ENCODE assay signal across 8 cellular contexts in genomic region chr17:1643999-1644492, GRCh38. TPM values are rescaled to one million over a fixed set of nuclear protein-coding genes. Genes with fewer than 3 reads are reported as not detected.
DNase-seq lines count a peak whose midpoint lies in the region; ATAC-seq, FAIRE-seq and TF ChIP-seq lines count a peak whose summit lies in the region.

No MANE protein-coding gene starts in this region.

- peak overlapping the region; percentile 87 for H3K27ac Mint-ChIP-seq in activated CD4-positive, alpha-beta T cell treated with anti-CD3 and anti-CD28 coated beads for 36 hours
- peak overlapping the region; percentile 92 for H3K27ac Mint-ChIP-seq in activated naive CD8-positive, alpha-beta T cell treated with anti-CD3 and anti-CD28 coated beads, Interleukin-2, amount 50 U/mL, for 24 hours

- H3K4me1 ChIP-seq in HepG2 (ENCODE audit: insufficient read depth, low read length) (peaks cover 70% of the 10 kb centered on the region), thymus (ENCODE audit: control insufficient read depth, insufficient read depth, low read length) (peaks cover 5% of the 10 kb centered on the region)

- in situ Hi-C loops in HepG2 (cut with HindIII; ENCODE audit: extremely low pct_ligation_motif_present, low pct_unique_long_range_greater_than_20kb): no loop called here

- TF ChIP-seq EP300 in HepG2 (IDR thresholded peaks at IDR 0.05; ENCODE audit: low read depth in 2 of 2, low read length in 2 of 2): no peak
- TF ChIP-seq EP300 in HepG2 (CRISPR knock-in tag; IDR thresholded peaks at IDR 0.05; ENCODE audit: borderline replicate concordance): no peak

- no peaks in the 10 kb centered on the region for H3K27me3 Mint-ChIP-seq in activated CD4-positive, alpha-beta T cell treated with anti-CD3 and anti-CD28 coated beads for 36 hours
- H3K27me3 Mint-ChIP-seq in activated naive CD8-positive, alpha-beta T cell treated with anti-CD3 and anti-CD28 coated beads, Interleukin-2, amount 50 U/mL, for 24 hours: no peaks in the 10 kb centered on the region

- peak overlapping the region; percentile 43 for H3K9ac ChIP-seq in HepG2 (ENCODE audit: insufficient read depth, low read depth, low read length)

- 73% methylated on average over 6 of the region's 13 CpGs for WGBS in HepG2 (ENCODE audit: low lambda C conversion rate)
- 29% methylated on average over 13 of the region's 13 CpGs for WGBS in thymus

- no peak overlapping the region for H2AFZ ChIP-seq in HepG2 (ENCODE audit: low read length)

- TF ChIP-seq CTCF in HepG2 (CRISPR knock-in tag; IDR thresholded peaks at IDR 0.05) (no peak), WERI-Rb-1 (IDR thresholded peaks at IDR 0.05; ENCODE audit: low read depth, low read length) (no peak)

- POLR2A ChIA-PET in activated CD4-positive, alpha-beta T cell treated with anti-CD3 and anti-CD28 coated beads for 36 hours (lab: Charles Lee): no interaction called here
- POLR2A ChIA-PET in HepG2 (lab: Yijun Ruan, JAX): interaction anchor here (1.0 to 1.7 kb wide), 2 partner anchors 46 to 72 kb away, joined by 3 to 4 read pairs; no protein-coding TSS in a partner anchor

- H3K36me3 ChIP-seq in HepG2 (replicated peaks in 1 of 2; ENCODE audit: control insufficient read depth in 1 of 2, insufficient read depth in 2 of 2, low read length in 2 of 2) (no peaks in the 10 kb centered on the region), thymus (ENCODE audit: control insufficient read depth, insufficient read depth) (no peaks in the 10 kb centered on the region), WERI-Rb-1 (0 out of 2 replicates have a peak, but pooled peaks cover 2% of the 10 kb centered on the region)

- no peak for TF ChIP-seq POLR2A in HepG2 (IDR thresholded peaks at IDR 0.05; ENCODE audit: insufficient read depth in 1 of 2, low read depth in 2 of 2, low read length in 2 of 2)

- CTCF ChIA-PET in activated CD4-positive, alpha-beta T cell treated with anti-CD3 and anti-CD28 coated beads for 36 hours (lab: Charles Lee): interaction anchor here (0.8 to 1.1 kb wide), 2 partner anchors 25 to 363 kb away, joined by 3 to 4 read pairs; no protein-coding TSS in a partner anchor
- CTCF ChIA-PET in HepG2 (lab: Yijun Ruan, JAX; ENCODE audit: low intra/inter-chr PET ratio, low total read pairs): no interaction called here

- no peak for FAIRE-seq in HepG2 (lab: Jason Lieb, UNC)

- H3K9me3 Mint-ChIP-seq in activated CD4-positive, alpha-beta T cell treated with anti-CD3 and anti-CD28 coated beads for 36 hours (ENCODE audit: low read depth): no peaks in the 10 kb centered on the region
- H3K9me3 Mint-ChIP-seq in activated naive CD8-positive, alpha-beta T cell treated with anti-CD3 and anti-CD28 coated beads, Interleukin-2, amount 50 U/mL, for 24 hours: no peaks in the 10 kb centered on the region

- BruUV-seq in HepG2 (replicated peaks; lab: Mats Ljungman, UMichigan): no TSS peak

- no peak for ATAC-seq in activated CD4-positive, alpha-beta T cell treated with anti-CD3 and anti-CD28 coated beads for 36 hours
- no peak for ATAC-seq in activated naive CD8-positive, alpha-beta T cell treated with anti-CD3 and anti-CD28 coated beads, Interleukin-2, amount 50 U/mL, for 24 hours
- no peak for ATAC-seq in HepG2

- intact Hi-C loops in activated CD4-positive, alpha-beta T cell treated with anti-CD3 and anti-CD28 coated beads for 36 hours (cut with DNase I, micrococcal nuclease): loop anchor here in 1 of 2 experiments (1.0 kb wide), 3 partner anchors 16 to 188 kb away; partner anchors contain the start of genes CRK, PITPNA and SLC43A2
- intact Hi-C loops in HepG2 (cut with micrococcal nuclease; ENCODE audit: unreplicated experiment): no loop called here

- H3K27ac ChIP-seq in HepG2 (ENCODE audit: extremely low read length, insufficient read depth, low read length) (no peak overlapping the region), thymus (ENCODE audit: low read depth) (no peak overlapping the region), WERI-Rb-1 (no peak overlapping the region; the same call in 1 of the 2 replicates)

- no peaks in the 10 kb centered on the region for H3K79me2 ChIP-seq in HepG2 (ENCODE audit: insufficient read depth, low read length)

- H3K27me3 ChIP-seq in HepG2 (ENCODE audit: control insufficient read depth in 1 of 2, insufficient read depth in 2 of 2, low read length in 2 of 2) (peaks cover 1 to 23% of the 10 kb centered on the region in 2 experiments; a peak in 3 of 5 replicates), thymus (ENCODE audit: control insufficient read depth, insufficient read depth) (no peaks in the 10 kb centered on the region), WERI-Rb-1 (ENCODE audit: insufficient read depth, low read depth, severe bottlenecking) (no peaks in the 10 kb centered on the region)

- TF ChIP-seq RAD21 in HepG2 (CRISPR knock-in tag; IDR thresholded peaks at IDR 0.05): no peak

- peak overlapping the region; percentile 79 for H3K4me2 ChIP-seq in HepG2 (ENCODE audit: low read depth, low read length)

- H3K9me3 ChIP-seq in HepG2 (ENCODE audit: low read length): no peaks in the 10 kb centered on the region
- H3K9me3 ChIP-seq in thymus (ENCODE audit: control insufficient read depth): peaks cover 1% of the 10 kb centered on the region
- no peaks in the 10 kb centered on the region for H3K9me3 ChIP-seq in WERI-Rb-1 (ENCODE audit: severe bottlenecking)

- peaks cover 19% of the 10 kb centered on the region for H3K4me1 Mint-ChIP-seq in activated CD4-positive, alpha-beta T cell treated with anti-CD3 and anti-CD28 coated beads for 36 hours
- peaks cover 31% of the 10 kb centered on the region for H3K4me1 Mint-ChIP-seq in activated naive CD8-positive, alpha-beta T cell treated with anti-CD3 and anti-CD28 coated beads, Interleukin-2, amount 50 U/mL, for 24 hours

- peak overlapping the region; percentile 70 for H3K4me3 Mint-ChIP-seq in activated CD4-positive, alpha-beta T cell treated with anti-CD3 and anti-CD28 coated beads for 36 hours
- peak overlapping the region; percentile 84 for H3K4me3 Mint-ChIP-seq in activated naive CD8-positive, alpha-beta T cell treated with anti-CD3 and anti-CD28 coated beads, Interleukin-2, amount 50 U/mL, for 24 hours

- H3K36me3 Mint-ChIP-seq in activated CD4-positive, alpha-beta T cell treated with anti-CD3 and anti-CD28 coated beads for 36 hours (ENCODE audit: low read depth): no peaks in the 10 kb centered on the region
- H3K36me3 Mint-ChIP-seq in activated naive CD8-positive, alpha-beta T cell treated with anti-CD3 and anti-CD28 coated beads, Interleukin-2, amount 50 U/mL, for 24 hours (ENCODE audit: low read depth): no peaks in the 10 kb centered on the region

- peak overlapping the region; percentile 50 to 76 (median 51); a peak in 5 of 6 replicates for H3K4me3 ChIP-seq in HepG2 (replicated peaks in 1 of 3; ENCODE audit: insufficient read depth in 1 of 3, low read depth in 2 of 3, low read length in 3 of 3)
- H3K4me3 ChIP-seq in thymus (ENCODE audit: low read length): peak overlapping the region; percentile 46
- H3K4me3 ChIP-seq in WERI-Rb-1 (ENCODE audit: low read depth, low read length): no peak overlapping the region

- no peak for DNase-seq in activated CD4-positive, alpha-beta T cell treated with anti-CD3 and anti-CD28 coated beads for 36 hours
- DNase-seq in activated CD4-positive, alpha-beta T cell treated with anti-CD3 and anti-CD28 coated beads, Interleukin-2, amount 50 U/mL, for 1 hour: no peak
- peak; percentile 21 for DNase-seq in activated naive CD8-positive, alpha-beta T cell treated with anti-CD3 and anti-CD28 coated beads, Interleukin-2, amount 50 U/mL, for 24 hours
- no peak for DNase-seq in HepG2 (ENCODE audit: low spot score)
- no peak for DNase-seq in NCI-H1092 (lab: John Stamatoyannopoulos, UW)
- no peak for DNase-seq in NCI-H2171 treated with DMSO at 0.1 percent for 48 hours (lab: John Stamatoyannopoulos, UW)
- no peak for DNase-seq in WERI-Rb-1

- no peaks in the 10 kb centered on the region for H4K20me1 ChIP-seq in HepG2 (ENCODE audit: insufficient read depth, low read length)

RNA-seq across cellular contexts. Expression of gene SCARF1, which starts 1.5 kb away (rescaled TPM):
- total RNA-seq in activated CD4-positive, alpha-beta T cell treated with anti-CD3 and anti-CD28 coated beads for 36 hours: 1 to 10 TPM in 1 of 2 experiments, under 1 TPM in 1; 0.98 to 1.2 TPM
- total RNA-seq in HepG2 (2016; rRNA removed; fragmentation: Illumina TruSeq; extraction: Trizol): 0.24 TPM in 1 of 2 replicates, not detected in the other
- 0.09 TPM in 1 of 2 replicates, not detected in the other for total RNA-seq in HepG2 (2016; cell fraction: cytosol; rRNA removed; fragmentation: Illumina TruSeq; extraction: Trizol; ENCODE audit: low read depth)
- 0.04 TPM in 1 of 2 replicates, not detected in the other for total RNA-seq in HepG2 (2016; cell fraction: insoluble cytoplasmic fraction; rRNA removed; fragmentation: Illumina TruSeq; extraction: Trizol)
- 0.07 and 0.09 TPM in 2 replicates for total RNA-seq in HepG2 (2016; cell fraction: membrane; rRNA removed; fragmentation: Illumina TruSeq; extraction: Trizol)
- total RNA-seq in HepG2 (2016; cell fraction: nucleus; rRNA removed; fragmentation: Illumina TruSeq; extraction: Trizol): 0.16 and 0.34 TPM in 2 replicates
- polyA plus RNA-seq in HepG2 (2011; rRNA removed) (0.71 and 0.72 TPM in 2 replicates), thymus (5.8 TPM)
- 0.17 and 0.25 TPM in 2 replicates for polyA plus RNA-seq in HepG2 (2011; cell fraction: cytosol; rRNA removed)
- 7.1 and 9.1 TPM in 2 replicates for polyA plus RNA-seq in HepG2 (2011; cell fraction: nucleus; rRNA removed)
- polyA plus RNA-seq in HepG2 (2012): 0.39 and 0.59 TPM in 2 replicates
- not detected in 2 replicates for polyA plus RNA-seq in HepG2 (2016; cell fraction: cytosol; fragmentation: Illumina TruSeq; extraction: Trizol; ENCODE audit: low read depth)
- polyA plus RNA-seq in HepG2 (2016; cell fraction: insoluble cytoplasmic fraction; fragmentation: Illumina TruSeq; extraction: Trizol; ENCODE audit: low read depth): not detected in 2 replicates
- not detected in 2 replicates for polyA plus RNA-seq in HepG2 (2016; cell fraction: membrane; fragmentation: Illumina TruSeq; extraction: Trizol; ENCODE audit: low read depth)
- polyA plus RNA-seq in HepG2 (2016; cell fraction: nucleus; fragmentation: Illumina TruSeq; extraction: Trizol; ENCODE audit: insufficient read depth, low read depth): 0.44 and 0.51 TPM in 2 replicates
- 0.23 and 0.68 TPM in 2 replicates for polyA minus RNA-seq in HepG2 (2011; rRNA and poly(A)+ RNA removed; ENCODE audit: low replicate concordance)
- not detected in 2 replicates for polyA minus RNA-seq in HepG2 (2011; cell fraction: cytosol; rRNA and poly(A)+ RNA removed)
- polyA minus RNA-seq in HepG2 (2011; cell fraction: nucleus; rRNA and poly(A)+ RNA removed): 0.99 and 1.5 TPM in 2 replicates

RNA-seq across cellular contexts. Expression of gene RILP, which starts 5.6 kb away (rescaled TPM):
- 1 to 10 TPM; 2.1 to 2.6 TPM for total RNA-seq in activated CD4-positive, alpha-beta T cell treated with anti-CD3 and anti-CD28 coated beads for 36 hours
- total RNA-seq in HepG2 (2016; rRNA removed; fragmentation: Illumina TruSeq; extraction: Trizol): 4.7 and 6.6 TPM in 2 replicates
- 19.7 and 24.4 TPM in 2 replicates for total RNA-seq in HepG2 (2016; cell fraction: cytosol; rRNA removed; fragmentation: Illumina TruSeq; extraction: Trizol; ENCODE audit: low read depth)
- 5.0 and 7.1 TPM in 2 replicates for total RNA-seq in HepG2 (2016; cell fraction: insoluble cytoplasmic fraction; rRNA removed; fragmentation: Illumina TruSeq; extraction: Trizol)
- total RNA-seq in HepG2 (2016; cell fraction: membrane; rRNA removed; fragmentation: Illumina TruSeq; extraction: Trizol): 13.1 and 14.3 TPM in 2 replicates
- 3.3 and 3.9 TPM in 2 replicates for total RNA-seq in HepG2 (2016; cell fraction: nucleus; rRNA removed; fragmentation: Illumina TruSeq; extraction: Trizol)
- polyA plus RNA-seq in HepG2 (2011; rRNA removed): 8.1 and 9.4 TPM in 2 replicates
- 4.3 and 6.7 TPM in 2 replicates for polyA plus RNA-seq in HepG2 (2011; cell fraction: cytosol; rRNA removed)
- 19.2 and 23.3 TPM in 2 replicates for polyA plus RNA-seq in HepG2 (2011; cell fraction: nucleus; rRNA removed)
- polyA plus RNA-seq in HepG2 (2012): 4.5 and 5.2 TPM in 2 replicates
- 24.9 and 29.6 TPM in 2 replicates for polyA plus RNA-seq in HepG2 (2016; cell fraction: cytosol; fragmentation: Illumina TruSeq; extraction: Trizol; ENCODE audit: low read depth)
- polyA plus RNA-seq in HepG2 (2016; cell fraction: insoluble cytoplasmic fraction; fragmentation: Illumina TruSeq; extraction: Trizol; ENCODE audit: low read depth): 3.9 and 6.6 TPM in 2 replicates
- polyA plus RNA-seq in HepG2 (2016; cell fraction: membrane; fragmentation: Illumina TruSeq; extraction: Trizol; ENCODE audit: low read depth): 12.1 and 14.0 TPM in 2 replicates
- 6.7 and 7.6 TPM in 2 replicates for polyA plus RNA-seq in HepG2 (2016; cell fraction: nucleus; fragmentation: Illumina TruSeq; extraction: Trizol; ENCODE audit: insufficient read depth, low read depth)
- polyA minus RNA-seq in HepG2 (2011; rRNA and poly(A)+ RNA removed; ENCODE audit: low replicate concordance): 5.6 and 7.3 TPM in 2 replicates
- polyA minus RNA-seq in HepG2 (2011; cell fraction: cytosol; rRNA and poly(A)+ RNA removed): 5.0 TPM in 2 replicates
- polyA minus RNA-seq in HepG2 (2011; cell fraction: nucleus; rRNA and poly(A)+ RNA removed): 6.0 and 9.0 TPM in 2 replicates
- polyA plus RNA-seq in thymus: 11.7 TPM

RNA-seq across cellular contexts. Expression of gene SLC43A2, which starts 15.4 kb away (rescaled TPM):
- 1 to 10 TPM in 1 of 2 experiments, under 1 TPM in 1; 0.76 to 1.1 TPM for total RNA-seq in activated CD4-positive, alpha-beta T cell treated with anti-CD3 and anti-CD28 coated beads for 36 hours
- 3.3 and 7.3 TPM in 2 replicates for total RNA-seq in HepG2 (2016; rRNA removed; fragmentation: Illumina TruSeq; extraction: Trizol)
- total RNA-seq in HepG2 (2016; cell fraction: cytosol; rRNA removed; fragmentation: Illumina TruSeq; extraction: Trizol; ENCODE audit: low read depth): 0.97 and 1.3 TPM in 2 replicates
- 2.0 and 8.1 TPM in 2 replicates for total RNA-seq in HepG2 (2016; cell fraction: insoluble cytoplasmic fraction; rRNA removed; fragmentation: Illumina TruSeq; extraction: Trizol)
- 4.2 and 4.8 TPM in 2 replicates for total RNA-seq in HepG2 (2016; cell fraction: membrane; rRNA removed; fragmentation: Illumina TruSeq; extraction: Trizol)
- 6.5 and 9.2 TPM in 2 replicates for total RNA-seq in HepG2 (2016; cell fraction: nucleus; rRNA removed; fragmentation: Illumina TruSeq; extraction: Trizol)
- polyA plus RNA-seq in HepG2 (2011; rRNA removed): 20.0 and 26.7 TPM in 2 replicates
- 24.6 and 32.6 TPM in 2 replicates for polyA plus RNA-seq in HepG2 (2011; cell fraction: cytosol; rRNA removed)
- polyA plus RNA-seq in HepG2 (2011; cell fraction: nucleus; rRNA removed): 23.0 and 27.0 TPM in 2 replicates
- polyA plus RNA-seq in HepG2 (2012): 23.6 and 32.7 TPM in 2 replicates
- 1.1 and 1.6 TPM in 2 replicates for polyA plus RNA-seq in HepG2 (2016; cell fraction: cytosol; fragmentation: Illumina TruSeq; extraction: Trizol; ENCODE audit: low read depth)
- 3.0 and 4.3 TPM in 2 replicates for polyA plus RNA-seq in HepG2 (2016; cell fraction: insoluble cytoplasmic fraction; fragmentation: Illumina TruSeq; extraction: Trizol; ENCODE audit: low read depth)
- polyA plus RNA-seq in HepG2 (2016; cell fraction: membrane; fragmentation: Illumina TruSeq; extraction: Trizol; ENCODE audit: low read depth): 2.7 and 2.9 TPM in 2 replicates
- 12.1 and 13.4 TPM in 2 replicates for polyA plus RNA-seq in HepG2 (2016; cell fraction: nucleus; fragmentation: Illumina TruSeq; extraction: Trizol; ENCODE audit: insufficient read depth, low read depth)
- polyA minus RNA-seq in HepG2 (2011; rRNA and poly(A)+ RNA removed; ENCODE audit: low replicate concordance): 35.9 and 121 TPM in 2 replicates
- 22.7 and 26.1 TPM in 2 replicates for polyA minus RNA-seq in HepG2 (2011; cell fraction: cytosol; rRNA and poly(A)+ RNA removed)
- polyA minus RNA-seq in HepG2 (2011; cell fraction: nucleus; rRNA and poly(A)+ RNA removed): 18.9 and 19.1 TPM in 2 replicates
- polyA plus RNA-seq in thymus: 13.9 TPM

RNA-seq across cellular contexts. Expression of gene PRPF8, which starts 40.6 kb away (rescaled TPM):
- 100 to 1,000 TPM; 391 to 425 TPM for total RNA-seq in activated CD4-positive, alpha-beta T cell treated with anti-CD3 and anti-CD28 coated beads for 36 hours
- total RNA-seq in HepG2 (2016; rRNA removed; fragmentation: Illumina TruSeq; extraction: Trizol): 112 and 318 TPM in 2 replicates
- 27.9 and 29.6 TPM in 2 replicates for total RNA-seq in HepG2 (2016; cell fraction: cytosol; rRNA removed; fragmentation: Illumina TruSeq; extraction: Trizol; ENCODE audit: low read depth)
- 104 and 284 TPM in 2 replicates for total RNA-seq in HepG2 (2016; cell fraction: insoluble cytoplasmic fraction; rRNA removed; fragmentation: Illumina TruSeq; extraction: Trizol)
- total RNA-seq in HepG2 (2016; cell fraction: membrane; rRNA removed; fragmentation: Illumina TruSeq; extraction: Trizol): 59.5 and 61.6 TPM in 2 replicates
- total RNA-seq in HepG2 (2016; cell fraction: nucleus; rRNA removed; fragmentation: Illumina TruSeq; extraction: Trizol): 124 and 135 TPM in 2 replicates
- polyA plus RNA-seq in HepG2 (2011; rRNA removed) (179 and 195 TPM in 2 replicates), thymus (86.2 TPM)
- 79.1 and 90.7 TPM in 2 replicates for polyA plus RNA-seq in HepG2 (2011; cell fraction: cytosol; rRNA removed)
- 265 and 296 TPM in 2 replicates for polyA plus RNA-seq in HepG2 (2011; cell fraction: nucleus; rRNA removed)
- polyA plus RNA-seq in HepG2 (2012): 129 and 145 TPM in 2 replicates
- polyA plus RNA-seq in HepG2 (2016; cell fraction: cytosol; fragmentation: Illumina TruSeq; extraction: Trizol; ENCODE audit: low read depth): 15.0 and 17.7 TPM in 2 replicates
- polyA plus RNA-seq in HepG2 (2016; cell fraction: insoluble cytoplasmic fraction; fragmentation: Illumina TruSeq; extraction: Trizol; ENCODE audit: low read depth): 300 and 377 TPM in 2 replicates
- polyA plus RNA-seq in HepG2 (2016; cell fraction: membrane; fragmentation: Illumina TruSeq; extraction: Trizol; ENCODE audit: low read depth): 37.4 and 39.7 TPM in 2 replicates
- 245 and 257 TPM in 2 replicates for polyA plus RNA-seq in HepG2 (2016; cell fraction: nucleus; fragmentation: Illumina TruSeq; extraction: Trizol; ENCODE audit: insufficient read depth, low read depth)
- polyA minus RNA-seq in HepG2 (2011; rRNA and poly(A)+ RNA removed; ENCODE audit: low replicate concordance): 401 and 410 TPM in 2 replicates
- 275 and 377 TPM in 2 replicates for polyA minus RNA-seq in HepG2 (2011; cell fraction: cytosol; rRNA and poly(A)+ RNA removed)
- polyA minus RNA-seq in HepG2 (2011; cell fraction: nucleus; rRNA and poly(A)+ RNA removed): 189 and 229 TPM in 2 replicates
